Comparison of ENCODE assay signal across 28 cellular contexts in genomic region chr12:93789767-93790166, GRCh38.
DNase-seq lines count a peak whose midpoint lies in the region; ATAC-seq and TF ChIP-seq lines count a peak whose summit lies in the region.
"Had no signal": no experiment of that assay in that cellular context is flagged by ENCODE, and none has a peak within 500 bp of the region (broad histone marks: within the 10 kb centered on the region; RNA-seq: fewer than 3 reads in every experiment).

No MANE protein-coding gene starts in this region.

- peaks cover 5 to 15% (median 8%) of the 10 kb centered on the region in 11 experiments; a peak in 16 of 22 replicates for H3K9me3 ChIP-seq in BLaER1 treated with 17β-estradiol and CSF1 and Interleukin-3, amounts not matched to agents 10 nM and 100 nM (replicated peaks in 1 of 11)
- H3K9me3 ChIP-seq in GM23248 (ENCODE audit: low read depth) = no peaks in the 10 kb centered on the region
- H3K9me3 ChIP-seq: gastroesophageal sphincter, stomach, tibial nerve had no signal

- H3K4me2 ChIP-seq in BLaER1 treated with 17β-estradiol and CSF1 and Interleukin-3, amounts not matched to agents 10 nM and 100 nM = peak overlapping the region in 8 of 11 experiments; percentile 5 to 46 (median 36); a peak in 14 of 22 replicates
- no peak overlapping the region for H3K4me2 ChIP-seq in GM23248 (ENCODE audit: unreplicated experiment)

- no peaks in the 10 kb centered on the region for H3K9me2 ChIP-seq in GM23248 (ENCODE audit: insufficient read depth)

- no peak for ATAC-seq in activated T-helper 17 cell treated with anti-CD3 and anti-CD28 coated beads, Interleukin-2, amount 50 U/mL, for 72 hours (replicated peaks)
- ATAC-seq in HG03039 (IDR thresholded peaks at IDR 0.05; ENCODE audit: unreplicated experiment) = no peak
- no peak for ATAC-seq in GM21786 (IDR thresholded peaks at IDR 0.05; ENCODE audit: unreplicated experiment)
- ATAC-seq: gastroesophageal sphincter had no signal

- H3K27me3 ChIP-seq in BLaER1 treated with 17β-estradiol and CSF1 and Interleukin-3, amounts not matched to agents 10 nM and 100 nM = no peaks in the 10 kb centered on the region
- no peaks in the 10 kb centered on the region for H3K27me3 ChIP-seq in GM23248 (replicated peaks; ENCODE audit: insufficient read depth)
- H3K27me3 ChIP-seq: gastroesophageal sphincter, stomach, tibial nerve had no signal

- no peak overlapping the region for H3K9ac ChIP-seq in BLaER1 treated with 17β-estradiol and CSF1 and Interleukin-3, amounts not matched to agents 10 nM and 100 nM
- H3K9ac ChIP-seq in GM23248 = no peak overlapping the region

- H3K36me3 Mint-ChIP-seq in activated T-helper 17 cell treated with anti-CD3 and anti-CD28 coated beads, Interleukin-2, amount 50 U/mL, for 72 hours (ENCODE audit: low read depth) = peaks cover 40% of the 10 kb centered on the region

- TF ChIP-seq CTCF in fibroblast of villous mesenchyme (IDR thresholded peaks at IDR 0.05; ENCODE audit: insufficient read depth, low read depth, low read length) = no peak

- H3K79me2 ChIP-seq in GM23248 (ENCODE audit: insufficient read depth) = peaks cover 15% of the 10 kb centered on the region; the same call in 1 of the 2 replicates

- no peaks in the 10 kb centered on the region; a peak in 1 of 22 replicates for H3K36me3 ChIP-seq in BLaER1 treated with 17β-estradiol and CSF1 and Interleukin-3, amounts not matched to agents 10 nM and 100 nM
- H3K36me3 ChIP-seq in GM23248 (ENCODE audit: low read depth) = no peaks in the 10 kb centered on the region
- H3K36me3 ChIP-seq: gastroesophageal sphincter, stomach, tibial nerve had no signal

- peak overlapping the region; percentile 71 for H3K4me3 Mint-ChIP-seq in activated T-helper 17 cell treated with anti-CD3 and anti-CD28 coated beads, Interleukin-2, amount 50 U/mL, for 72 hours

- no peaks in the 10 kb centered on the region for H3K27me3 Mint-ChIP-seq in activated T-helper 17 cell treated with anti-CD3 and anti-CD28 coated beads, Interleukin-2, amount 50 U/mL, for 72 hours

- 75 to 94% methylated on average over 1 of the region's 1 CpG for WGBS in GM23248 (ENCODE audit: low coverage in 1 of 2, low lambda C conversion rate in 2 of 2, missing lambda C conversion rate in 2 of 2), 2 experiments

- H2AFZ ChIP-seq in GM23248 = 0 out of 2 replicates have a peak overlapping the region, but pooled peaks have one; percentile 12

- no peaks in the 10 kb centered on the region for H4K20me1 ChIP-seq in BLaER1 treated with 17β-estradiol and CSF1 and Interleukin-3, amounts not matched to agents 10 nM and 100 nM
- H4K20me1 ChIP-seq in GM23248 (ENCODE audit: insufficient read depth) = no peaks in the 10 kb centered on the region

- peaks cover 69% of the 10 kb centered on the region for H3F3A ChIP-seq in GM23248 (ENCODE audit: insufficient read depth)

- peaks cover 21 to 47% (median 32%) of the 10 kb centered on the region in 10 experiments for H3K4me1 ChIP-seq in BLaER1 treated with 17β-estradiol and CSF1 and Interleukin-3, amounts not matched to agents 10 nM and 100 nM
- peaks cover 76% of the 10 kb centered on the region for H3K4me1 ChIP-seq in GM23248 (ENCODE audit: insufficient read depth)

- in situ Hi-C loops in GM23248 (cut with MboI) = no loop called here

- peaks cover 26% of the 10 kb centered on the region for H3K4me1 Mint-ChIP-seq in activated T-helper 17 cell treated with anti-CD3 and anti-CD28 coated beads, Interleukin-2, amount 50 U/mL, for 72 hours

- no peak overlapping the region for H3K27ac ChIP-seq in BLaER1 treated with 17β-estradiol and CSF1 and Interleukin-3, amounts not matched to agents 10 nM and 100 nM
- H3K27ac ChIP-seq in GM23248 = peak overlapping the region; percentile 29; the same call in 1 of the 2 replicates
- H3K27ac ChIP-seq: gastroesophageal sphincter had no signal

- H3K4me3 ChIP-seq in BLaER1 treated with 17β-estradiol and CSF1 and Interleukin-3, amounts not matched to agents 10 nM and 100 nM = no peak overlapping the region
- H3K4me3 ChIP-seq in GM23248 = no peak overlapping the region
- no peak overlapping the region for H3K4me3 ChIP-seq in fibroblast of villous mesenchyme (ENCODE audit: low read depth, low read length)
- H3K4me3 ChIP-seq: gastroesophageal sphincter, stomach, tibial nerve had no signal

- H3K9me3 Mint-ChIP-seq in activated T-helper 17 cell treated with anti-CD3 and anti-CD28 coated beads, Interleukin-2, amount 50 U/mL, for 72 hours = no peaks in the 10 kb centered on the region

- peak overlapping the region; percentile 62 for H3K27ac Mint-ChIP-seq in activated T-helper 17 cell treated with anti-CD3 and anti-CD28 coated beads, Interleukin-2, amount 50 U/mL, for 72 hours

- DNase-seq in GM23248 = no peak
- DNase-seq in fibroblast of villous mesenchyme (ENCODE audit: low read depth) = peak; percentile 67
- no peak for DNase-seq in NCI-H1930 (lab: John Stamatoyannopoulos, UW)
- DNase-seq: activated CD4-positive, alpha-beta T cell treated with anti-CD3 and anti-CD28 coated beads for 4 hours; activated CD8-positive, alpha-beta memory T cell treated with anti-CD3 and anti-CD28 coated beads, Interleukin-2, amount 50 U/mL, for 48 hours; activated effector memory CD4-positive, alpha-beta T cell treated with anti-CD3 and anti-CD28 coated beads, Interleukin-2, amount 50 U/mL, for 16 hours; aorta; cerebellar nuclear complex; effector CD4-positive, alpha-beta T cell; erythroblast; KG1; kidney glomerular epithelial cell; mesendoderm; MV-4-11; NCI-H187; NCI-H82; occipital lobe; retina; SHP77 treated with DMSO at 0.1 percent for 48 hours; stimulated activated CD4-positive, alpha-beta T cell treated with anti-CD3 and anti-CD28 coated beads, Interleukin-12 subunit alpha, Interleukin-12 subunit beta, amount 100 ng/mL, for 4 hours; stomach; T-helper 1 cell had no signal
